Comparison of ENCODE assay signal across 10 cellular contexts in the genomic region with DNA sequence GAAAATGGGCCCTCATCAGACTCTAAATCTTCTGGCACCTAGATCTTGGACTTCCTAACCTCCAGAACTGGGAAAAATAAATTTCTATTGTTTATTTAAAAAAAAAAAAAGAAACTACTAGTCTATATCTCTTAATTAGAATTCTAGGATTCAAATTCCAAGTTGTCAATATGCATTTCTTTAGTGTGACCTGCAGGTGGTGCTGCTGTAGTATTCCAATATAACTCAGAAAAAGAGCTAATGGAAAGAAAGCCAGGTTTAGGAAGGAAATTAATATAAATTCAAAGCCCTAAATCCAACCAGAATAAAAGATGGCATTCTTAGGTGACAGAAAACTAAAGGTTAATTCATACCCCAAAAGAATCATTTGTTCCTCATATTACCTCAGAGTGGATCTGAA.
DNase-seq lines count a peak whose midpoint lies in the region; ATAC-seq and TF ChIP-seq lines count a peak whose summit lies in the region.
"Had no signal": no experiment of that assay in that cellular context is flagged by ENCODE, and none has a peak within 500 bp of the region (broad histone marks: within the 10 kb centered on the region; RNA-seq: fewer than 3 reads in every experiment).

No MANE protein-coding gene starts in this region.

- peak; percentile 68 for TF ChIP-seq CTCF in endodermal cell (conservative IDR thresholded peaks at IDR 0.05)
- peak; percentile 44 for TF ChIP-seq CTCF in progenitor cell of endocrine pancreas (IDR thresholded peaks at IDR 0.05; ENCODE audit: unreplicated experiment)
- no peak for TF ChIP-seq CTCF in CD8-positive, alpha-beta T cell (IDR thresholded peaks at IDR 0.05)

- no peak overlapping the region for H3K27ac ChIP-seq in endodermal cell (ENCODE audit: low read depth, low read length)
- H3K27ac ChIP-seq in CD8-positive, alpha-beta T cell (ENCODE audit: low read depth, low read length): no peak overlapping the region

- H3K36me3 Mint-ChIP-seq in endodermal cell (ENCODE audit: low read depth) (no peaks in the 10 kb centered on the region), progenitor cell of endocrine pancreas (ENCODE audit: insufficient read depth) (no peaks in the 10 kb centered on the region)
- no peaks in the 10 kb centered on the region for H3K36me3 Mint-ChIP-seq in CD8-positive, alpha-beta T cell
- H3K36me3 Mint-ChIP-seq: CD4-positive, CD25-positive, alpha-beta regulatory T cell had no signal

- H3K36me3 ChIP-seq in endodermal cell (ENCODE audit: control insufficient read depth, insufficient read depth, low read length): no peaks in the 10 kb centered on the region
- H3K36me3 ChIP-seq in CD8-positive, alpha-beta T cell (ENCODE audit: insufficient read depth, low read length): no peaks in the 10 kb centered on the region

- H3K9ac ChIP-seq in endodermal cell (ENCODE audit: extremely low read depth, low read length, poor library complexity, severe bottlenecking): no peak overlapping the region

- H3K4me3 ChIP-seq in endodermal cell (ENCODE audit: low read length): no peak overlapping the region
- H3K4me3 ChIP-seq in CD8-positive, alpha-beta T cell (ENCODE audit: low read depth, low read length): no peak overlapping the region

- no peaks in the 10 kb centered on the region for H3K9me3 ChIP-seq in endodermal cell (ENCODE audit: control insufficient read depth, low read length)
- no peaks in the 10 kb centered on the region for H3K9me3 ChIP-seq in CD8-positive, alpha-beta T cell (ENCODE audit: low read length)

- no peaks in the 10 kb centered on the region for H3K27me3 ChIP-seq in endodermal cell (ENCODE audit: control insufficient read depth, insufficient read depth, low read length, poor library complexity, severe bottlenecking)
- H3K27me3 ChIP-seq in CD8-positive, alpha-beta T cell (ENCODE audit: insufficient read depth, low read length): no peaks in the 10 kb centered on the region

- DNase-seq in NOMO-1 treated with DMSO at 0.1 percent for 48 hours (lab: John Stamatoyannopoulos, UW; ENCODE audit: unreplicated experiment): peak; percentile 1
- no peak for DNase-seq in NOMO-1 treated with dmso at 0.1 percent for 144 hours (lab: John Stamatoyannopoulos, UW; ENCODE audit: unreplicated experiment)
- peak; percentile 0 for DNase-seq in NCI-H2171 (lab: John Stamatoyannopoulos, UW)
- DNase-seq in endodermal cell: peak; percentile 49
- DNase-seq in progenitor cell of endocrine pancreas (ENCODE audit: low spot score, unreplicated experiment): no peak
- DNase-seq in activated T-cell treated with anti-CD3 and anti-CD28 coated beads, Interleukin-2, amount 50 U/mL, for 1 hour: no peak
- no peak for DNase-seq in activated CD8-positive, alpha-beta memory T cell treated with anti-CD3 and anti-CD28 coated beads, Interleukin-2, amount 50 U/mL, for 4 hours
- no peak for DNase-seq in CD8-positive, alpha-beta T cell
- DNase-seq: activated naive CD4-positive, alpha-beta T cell; CD4-positive, CD25-positive, alpha-beta regulatory T cell had no signal

- H3K27me3 Mint-ChIP-seq in endodermal cell (ENCODE audit: insufficient read depth): no peaks in the 10 kb centered on the region
- peaks cover 4% of the 10 kb centered on the region for H3K27me3 Mint-ChIP-seq in progenitor cell of endocrine pancreas
- H3K27me3 Mint-ChIP-seq in CD8-positive, alpha-beta T cell (ENCODE audit: low read depth): peaks cover 4% of the 10 kb centered on the region

- CTCF ChIA-PET in CD8-positive, alpha-beta T cell (lab: Charles Lee): no interaction called here

- H3K4me3 Mint-ChIP-seq in endodermal cell (no peak overlapping the region), progenitor cell of endocrine pancreas (ENCODE audit: low read depth) (no peak overlapping the region)
- H3K4me3 Mint-ChIP-seq in CD8-positive, alpha-beta T cell: no peak overlapping the region
- H3K4me3 Mint-ChIP-seq: CD4-positive, CD25-positive, alpha-beta regulatory T cell had no signal

- no peak for ATAC-seq in CD8-positive, alpha-beta T cell

- intact Hi-C loops in CD8-positive, alpha-beta T cell (cut with DNase I, micrococcal nuclease): no loop called here

- H3K9me3 Mint-ChIP-seq in endodermal cell: peaks cover 56% of the 10 kb centered on the region
- H3K9me3 Mint-ChIP-seq in progenitor cell of endocrine pancreas (ENCODE audit: low read depth): peaks cover 17% of the 10 kb centered on the region
- no peaks in the 10 kb centered on the region for H3K9me3 Mint-ChIP-seq in CD8-positive, alpha-beta T cell

- no peaks in the 10 kb centered on the region for H3K4me1 ChIP-seq in endodermal cell (ENCODE audit: control insufficient read depth, insufficient read depth, low read length)
- no peaks in the 10 kb centered on the region for H3K4me1 ChIP-seq in CD8-positive, alpha-beta T cell (ENCODE audit: insufficient read depth, low read length)

- H3K27ac Mint-ChIP-seq in endodermal cell: no peak overlapping the region
- H3K27ac Mint-ChIP-seq in progenitor cell of endocrine pancreas: no peak overlapping the region
- no peak overlapping the region for H3K27ac Mint-ChIP-seq in CD8-positive, alpha-beta T cell
- H3K27ac Mint-ChIP-seq: CD4-positive, CD25-positive, alpha-beta regulatory T cell had no signal

- POLR2A ChIA-PET in CD8-positive, alpha-beta T cell (lab: Charles Lee): no interaction called here

- H3K4me1 Mint-ChIP-seq in endodermal cell (peaks cover 7% of the 10 kb centered on the region), progenitor cell of endocrine pancreas (ENCODE audit: low read depth) (no peaks in the 10 kb centered on the region)
- no peaks in the 10 kb centered on the region for H3K4me1 Mint-ChIP-seq in CD8-positive, alpha-beta T cell (ENCODE audit: low read depth)
- H3K4me1 Mint-ChIP-seq: CD4-positive, CD25-positive, alpha-beta regulatory T cell had no signal

Comparison
In these comparisons a context has a peak if more than half of its experiments do, and no peak if none do; other contexts are left out.
1. DNase-seq: peak in NOMO-1 treated with DMSO at 0.1 percent for 48 hours (single experiment), NCI-H2171 (single experiment) and endodermal cell (single experiment); none in NOMO-1 treated with dmso at 0.1 percent for 144 hours (single experiment), progenitor cell of endocrine pancreas (single experiment), activated T-cell treated with anti-CD3 and anti-CD28 coated beads, Interleukin-2, amount 50 U/mL, for 1 hour (single experiment), activated CD8-positive, alpha-beta memory T cell treated with anti-CD3 and anti-CD28 coated beads, Interleukin-2, amount 50 U/mL, for 4 hours (single experiment) and CD8-positive, alpha-beta T cell (0 of 7).